In genomic region chr5:109865636-109866035, GRCh38 we compare ENCODE assay signal across 1 cellular context.
TF ChIP-seq lines count a peak whose summit lies in the region.

No MANE protein-coding gene starts in this region.

TF ChIP-seq in K562, 482 proteins besides CTCF, POLR2A, EP300 and RAD21 (continued from another document):
- TF ChIP-seq TFAP4 (CRISPR knock-in tag; IDR thresholded peaks at IDR 0.05; ENCODE audit: borderline replicate concordance) = peak; percentile 46; the same call in 1 of the 2 replicates
